In the genomic region with DNA sequence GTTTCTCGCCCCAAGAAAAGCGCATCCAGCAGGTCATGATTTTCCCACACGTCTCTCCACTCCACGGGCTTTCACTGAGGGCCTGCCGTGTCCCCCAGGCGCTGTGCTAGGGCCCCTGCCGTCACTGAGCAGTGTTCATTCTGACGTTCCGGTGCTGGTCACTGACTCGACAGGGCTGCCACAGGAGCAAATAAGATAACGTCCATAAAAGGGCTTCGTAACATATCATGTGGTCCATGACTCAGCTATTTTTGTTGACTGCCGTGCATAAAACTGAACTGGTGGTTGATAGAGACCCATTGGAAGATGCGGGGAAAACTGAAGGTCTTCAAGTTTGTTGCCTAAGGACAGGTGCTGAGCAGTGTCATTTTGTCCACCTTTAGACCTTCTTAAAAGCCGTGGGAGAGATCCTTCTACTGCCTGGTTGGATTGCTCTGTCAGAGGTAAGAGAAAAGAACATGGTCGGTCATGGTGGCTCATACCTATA, we compare ENCODE assay signal across 1 cellular context.
TF ChIP-seq lines count a peak whose summit lies in the region.

No MANE protein-coding gene starts in this region.

TF ChIP-seq in K562, 482 proteins besides CTCF, POLR2A, EP300 and RAD21 (continued from another document and continues in another):
- TF ChIP-seq, protein P1, sequence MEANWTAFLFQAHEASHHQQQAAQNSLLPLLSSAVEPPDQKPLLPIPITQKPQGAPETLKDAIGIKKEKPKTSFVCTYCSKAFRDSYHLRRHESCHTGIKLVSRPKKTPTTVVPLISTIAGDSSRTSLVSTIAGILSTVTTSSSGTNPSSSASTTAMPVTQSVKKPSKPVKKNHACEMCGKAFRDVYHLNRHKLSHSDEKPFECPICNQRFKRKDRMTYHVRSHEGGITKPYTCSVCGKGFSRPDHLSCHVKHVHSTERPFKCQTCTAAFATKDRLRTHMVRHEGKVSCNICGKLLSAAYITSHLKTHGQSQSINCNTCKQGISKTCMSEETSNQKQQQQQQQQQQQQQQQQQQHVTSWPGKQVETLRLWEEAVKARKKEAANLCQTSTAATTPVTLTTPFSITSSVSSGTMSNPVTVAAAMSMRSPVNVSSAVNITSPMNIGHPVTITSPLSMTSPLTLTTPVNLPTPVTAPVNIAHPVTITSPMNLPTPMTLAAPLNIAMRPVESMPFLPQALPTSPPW (CRISPR knock-in tag; IDR thresholded peaks at IDR 0.05): peak; percentile 18; the same call in 1 of the 2 replicates
- peak; percentile 33; the same call in 1 of the 2 replicates for TF ChIP-seq NFIC (IDR thresholded peaks at IDR 0.05)
- TF ChIP-seq HNRNPLL (IDR thresholded peaks at IDR 0.05; ENCODE audit: low read depth, low read length, poor library complexity, severe bottlenecking): no peak
- TF ChIP-seq KAT7 (CRISPR knock-in tag; IDR thresholded peaks at IDR 0.05; ENCODE audit: borderline replicate concordance): no peak
- TF ChIP-seq PHF8 (IDR thresholded peaks at IDR 0.05; ENCODE audit: borderline replicate concordance, low read length): peak; percentile 14; the same call in 1 of the 2 replicates
- no peak for TF ChIP-seq ELF2 (CRISPR knock-in tag; IDR thresholded peaks at IDR 0.05)
- TF ChIP-seq NCOA4 (IDR thresholded peaks at IDR 0.05; ENCODE audit: partially characterized antibody): no peak
- TF ChIP-seq GABPA (tag; conservative IDR thresholded peaks at IDR 0.05; ENCODE audit: low read depth): no peak
- TF ChIP-seq ZFP36 (IDR thresholded peaks at IDR 0.05; ENCODE audit: low read depth, low read length, partially characterized antibody): peak; percentile 56
- peak; percentile 70 for TF ChIP-seq EP400 (IDR thresholded peaks at IDR 0.05)
- peak; percentile 73 for TF ChIP-seq TCF3 (CRISPR knock-in tag; IDR thresholded peaks at IDR 0.05)
- peak; percentile 64; the same call in 1 of the 2 replicates for TF ChIP-seq GATA2 (CRISPR knock-in tag; IDR thresholded peaks at IDR 0.05)
- TF ChIP-seq SIN3A (IDR thresholded peaks at IDR 0.05; ENCODE audit: borderline replicate concordance in 2 of 2, control insufficient read depth in 1 of 2, low read depth in 2 of 2, low read length in 2 of 2): no peak
- TF ChIP-seq, protein P2, sequence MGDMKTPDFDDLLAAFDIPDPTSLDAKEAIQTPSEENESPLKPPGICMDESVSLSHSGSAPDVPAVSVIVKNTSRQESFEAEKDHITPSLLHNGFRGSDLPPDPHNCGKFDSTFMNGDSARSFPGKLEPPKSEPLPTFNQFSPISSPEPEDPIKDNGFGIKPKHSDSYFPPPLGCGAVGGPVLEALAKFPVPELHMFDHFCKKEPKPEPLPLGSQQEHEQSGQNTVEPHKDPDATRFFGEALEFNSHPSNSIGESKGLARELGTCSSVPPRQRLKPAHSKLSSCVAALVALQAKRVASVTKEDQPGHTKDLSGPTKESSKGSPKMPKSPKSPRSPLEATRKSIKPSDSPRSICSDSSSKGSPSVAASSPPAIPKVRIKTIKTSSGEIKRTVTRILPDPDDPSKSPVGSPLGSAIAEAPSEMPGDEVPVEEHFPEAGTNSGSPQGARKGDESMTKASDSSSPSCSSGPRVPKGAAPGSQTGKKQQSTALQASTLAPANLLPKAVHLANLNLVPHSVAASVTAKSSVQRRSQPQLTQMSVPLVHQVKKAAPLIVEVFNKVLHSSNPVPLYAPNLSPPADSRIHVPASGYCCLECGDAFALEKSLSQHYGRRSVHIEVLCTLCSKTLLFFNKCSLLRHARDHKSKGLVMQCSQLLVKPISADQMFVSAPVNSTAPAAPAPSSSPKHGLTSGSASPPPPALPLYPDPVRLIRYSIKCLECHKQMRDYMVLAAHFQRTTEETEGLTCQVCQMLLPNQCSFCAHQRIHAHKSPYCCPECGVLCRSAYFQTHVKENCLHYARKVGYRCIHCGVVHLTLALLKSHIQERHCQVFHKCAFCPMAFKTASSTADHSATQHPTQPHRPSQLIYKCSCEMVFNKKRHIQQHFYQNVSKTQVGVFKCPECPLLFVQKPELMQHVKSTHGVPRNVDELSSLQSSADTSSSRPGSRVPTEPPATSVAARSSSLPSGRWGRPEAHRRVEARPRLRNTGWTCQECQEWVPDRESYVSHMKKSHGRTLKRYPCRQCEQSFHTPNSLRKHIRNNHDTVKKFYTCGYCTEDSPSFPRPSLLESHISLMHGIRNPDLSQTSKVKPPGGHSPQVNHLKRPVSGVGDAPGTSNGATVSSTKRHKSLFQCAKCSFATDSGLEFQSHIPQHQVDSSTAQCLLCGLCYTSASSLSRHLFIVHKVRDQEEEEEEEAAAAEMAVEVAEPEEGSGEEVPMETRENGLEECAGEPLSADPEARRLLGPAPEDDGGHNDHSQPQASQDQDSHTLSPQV (IDR thresholded peaks at IDR 0.05): peak; percentile 96
- no peak for TF ChIP-seq NCOA6 (IDR thresholded peaks at IDR 0.05)
- TF ChIP-seq, protein P3, sequence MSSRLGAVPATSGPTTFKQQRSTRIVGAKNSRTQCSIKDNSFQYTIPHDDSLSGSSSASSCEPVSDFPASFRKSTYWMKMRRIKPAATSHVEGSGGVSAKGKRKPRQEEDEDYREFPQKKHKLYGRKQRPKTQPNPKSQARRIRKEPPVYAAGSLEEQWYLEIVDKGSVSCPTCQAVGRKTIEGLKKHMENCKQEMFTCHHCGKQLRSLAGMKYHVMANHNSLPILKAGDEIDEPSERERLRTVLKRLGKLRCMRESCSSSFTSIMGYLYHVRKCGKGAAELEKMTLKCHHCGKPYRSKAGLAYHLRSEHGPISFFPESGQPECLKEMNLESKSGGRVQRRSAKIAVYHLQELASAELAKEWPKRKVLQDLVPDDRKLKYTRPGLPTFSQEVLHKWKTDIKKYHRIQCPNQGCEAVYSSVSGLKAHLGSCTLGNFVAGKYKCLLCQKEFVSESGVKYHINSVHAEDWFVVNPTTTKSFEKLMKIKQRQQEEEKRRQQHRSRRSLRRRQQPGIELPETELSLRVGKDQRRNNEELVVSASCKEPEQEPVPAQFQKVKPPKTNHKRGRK (tag; IDR thresholded peaks at IDR 0.05): no peak
- peak; percentile 99 for TF ChIP-seq BACH1 (tag; IDR thresholded peaks at IDR 0.05)
- TF ChIP-seq NCOA2 (IDR thresholded peaks at IDR 0.05; ENCODE audit: partially characterized antibody in 2 of 2): no peak
- TF ChIP-seq CCAR2 (IDR thresholded peaks at IDR 0.05; ENCODE audit: low read depth, low read length): no peak
- no peak for TF ChIP-seq HLTF (IDR thresholded peaks at IDR 0.05)
- peak; percentile 50; the same call in 1 of the 2 replicates for TF ChIP-seq ZNF707 (CRISPR knock-in tag; conservative IDR thresholded peaks at IDR 0.05)
- peak; percentile 15; the same call in 1 of the 2 replicates for TF ChIP-seq ELF4 (CRISPR knock-in tag; IDR thresholded peaks at IDR 0.05)
- no peak for TF ChIP-seq CSDE1 (IDR thresholded peaks at IDR 0.05)
- no peak for TF ChIP-seq ARHGAP35 (IDR thresholded peaks at IDR 0.05; ENCODE audit: partially characterized antibody)
- peak; percentile 88 for TF ChIP-seq ARID1B (IDR thresholded peaks at IDR 0.05)
- TF ChIP-seq, protein P4, sequence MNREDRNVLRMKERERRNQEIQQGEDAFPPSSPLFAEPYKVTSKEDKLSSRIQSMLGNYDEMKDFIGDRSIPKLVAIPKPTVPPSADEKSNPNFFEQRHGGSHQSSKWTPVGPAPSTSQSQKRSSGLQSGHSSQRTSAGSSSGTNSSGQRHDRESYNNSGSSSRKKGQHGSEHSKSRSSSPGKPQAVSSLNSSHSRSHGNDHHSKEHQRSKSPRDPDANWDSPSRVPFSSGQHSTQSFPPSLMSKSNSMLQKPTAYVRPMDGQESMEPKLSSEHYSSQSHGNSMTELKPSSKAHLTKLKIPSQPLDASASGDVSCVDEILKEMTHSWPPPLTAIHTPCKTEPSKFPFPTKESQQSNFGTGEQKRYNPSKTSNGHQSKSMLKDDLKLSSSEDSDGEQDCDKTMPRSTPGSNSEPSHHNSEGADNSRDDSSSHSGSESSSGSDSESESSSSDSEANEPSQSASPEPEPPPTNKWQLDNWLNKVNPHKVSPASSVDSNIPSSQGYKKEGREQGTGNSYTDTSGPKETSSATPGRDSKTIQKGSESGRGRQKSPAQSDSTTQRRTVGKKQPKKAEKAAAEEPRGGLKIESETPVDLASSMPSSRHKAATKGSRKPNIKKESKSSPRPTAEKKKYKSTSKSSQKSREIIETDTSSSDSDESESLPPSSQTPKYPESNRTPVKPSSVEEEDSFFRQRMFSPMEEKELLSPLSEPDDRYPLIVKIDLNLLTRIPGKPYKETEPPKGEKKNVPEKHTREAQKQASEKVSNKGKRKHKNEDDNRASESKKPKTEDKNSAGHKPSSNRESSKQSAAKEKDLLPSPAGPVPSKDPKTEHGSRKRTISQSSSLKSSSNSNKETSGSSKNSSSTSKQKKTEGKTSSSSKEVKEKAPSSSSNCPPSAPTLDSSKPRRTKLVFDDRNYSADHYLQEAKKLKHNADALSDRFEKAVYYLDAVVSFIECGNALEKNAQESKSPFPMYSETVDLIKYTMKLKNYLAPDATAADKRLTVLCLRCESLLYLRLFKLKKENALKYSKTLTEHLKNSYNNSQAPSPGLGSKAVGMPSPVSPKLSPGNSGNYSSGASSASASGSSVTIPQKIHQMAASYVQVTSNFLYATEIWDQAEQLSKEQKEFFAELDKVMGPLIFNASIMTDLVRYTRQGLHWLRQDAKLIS (CRISPR knock-in tag; IDR thresholded peaks at IDR 0.05): no peak
- TF ChIP-seq, protein P5, sequence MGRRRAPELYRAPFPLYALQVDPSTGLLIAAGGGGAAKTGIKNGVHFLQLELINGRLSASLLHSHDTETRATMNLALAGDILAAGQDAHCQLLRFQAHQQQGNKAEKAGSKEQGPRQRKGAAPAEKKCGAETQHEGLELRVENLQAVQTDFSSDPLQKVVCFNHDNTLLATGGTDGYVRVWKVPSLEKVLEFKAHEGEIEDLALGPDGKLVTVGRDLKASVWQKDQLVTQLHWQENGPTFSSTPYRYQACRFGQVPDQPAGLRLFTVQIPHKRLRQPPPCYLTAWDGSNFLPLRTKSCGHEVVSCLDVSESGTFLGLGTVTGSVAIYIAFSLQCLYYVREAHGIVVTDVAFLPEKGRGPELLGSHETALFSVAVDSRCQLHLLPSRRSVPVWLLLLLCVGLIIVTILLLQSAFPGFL (CRISPR knock-in tag; IDR thresholded peaks at IDR 0.05): no peak
- TF ChIP-seq ZNF584 (CRISPR knock-in tag; IDR thresholded peaks at IDR 0.05; ENCODE audit: low read depth): no peak
- TF ChIP-seq ERF (CRISPR knock-in tag; IDR thresholded peaks at IDR 0.05): no peak
- no peak for TF ChIP-seq HDGF (IDR thresholded peaks at IDR 0.05)
- peak; percentile 99 for TF ChIP-seq C11orf30 (IDR thresholded peaks at IDR 0.05; ENCODE audit: low read depth)
- TF ChIP-seq TEAD4 (IDR thresholded peaks at IDR 0.05; ENCODE audit: low read length): peak; percentile 14; the same call in 1 of the 2 replicates
- no peak for TF ChIP-seq TEAD4 (CRISPR knock-in tag; IDR thresholded peaks at IDR 0.05; ENCODE audit: borderline replicate concordance)
- TF ChIP-seq ZNF77 (CRISPR knock-in tag; IDR thresholded peaks at IDR 0.05): no peak
- TF ChIP-seq ZNF384 (IDR thresholded peaks at IDR 0.05; ENCODE audit: low read depth, low read length): no peak
- peak; percentile 71; the same call in 1 of the 2 replicates for TF ChIP-seq KLF6 (CRISPR knock-in tag; IDR thresholded peaks at IDR 0.05; ENCODE audit: borderline replicate concordance)
- no peak for TF ChIP-seq SIN3B (IDR thresholded peaks at IDR 0.05; ENCODE audit: low read depth)
- peak; percentile 81 to 88 for TF ChIP-seq TRIM24 (IDR thresholded peaks at IDR 0.05)
- peak; percentile 74 for TF ChIP-seq ETV1 (tag; conservative IDR thresholded peaks at IDR 0.05; ENCODE audit: low read depth)
- 0 out of 2 replicates have a peak, but pooled peaks have one; percentile 14 for TF ChIP-seq HDAC8 (tag; IDR thresholded peaks at IDR 0.05)
- TF ChIP-seq, protein P6, sequence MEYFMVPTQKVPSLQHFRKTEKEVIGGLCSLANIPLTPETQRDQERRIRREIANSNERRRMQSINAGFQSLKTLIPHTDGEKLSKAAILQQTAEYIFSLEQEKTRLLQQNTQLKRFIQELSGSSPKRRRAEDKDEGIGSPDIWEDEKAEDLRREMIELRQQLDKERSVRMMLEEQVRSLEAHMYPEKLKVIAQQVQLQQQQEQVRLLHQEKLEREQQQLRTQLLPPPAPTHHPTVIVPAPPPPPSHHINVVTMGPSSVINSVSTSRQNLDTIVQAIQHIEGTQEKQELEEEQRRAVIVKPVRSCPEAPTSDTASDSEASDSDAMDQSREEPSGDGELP (CRISPR knock-in tag; IDR thresholded peaks at IDR 0.05; ENCODE audit: borderline replicate concordance): peak; percentile 72; the same call in 1 of the 2 replicates
- no peak; the same call in 1 of the 2 replicates for TF ChIP-seq ZNF253 (CRISPR knock-in tag; conservative IDR thresholded peaks at IDR 0.05)
- no peak for TF ChIP-seq ZNF133 (CRISPR knock-in tag; IDR thresholded peaks at IDR 0.05)
- no peak for TF ChIP-seq POLR3A (IDR thresholded peaks at IDR 0.05; ENCODE audit: borderline replicate concordance, extremely low read depth, insufficient read depth, insufficient read length)
- peak; percentile 67; the same call in 1 of the 2 replicates for TF ChIP-seq SMARCC2 (IDR thresholded peaks at IDR 0.05; ENCODE audit: low read depth)
- TF ChIP-seq, protein P7, sequence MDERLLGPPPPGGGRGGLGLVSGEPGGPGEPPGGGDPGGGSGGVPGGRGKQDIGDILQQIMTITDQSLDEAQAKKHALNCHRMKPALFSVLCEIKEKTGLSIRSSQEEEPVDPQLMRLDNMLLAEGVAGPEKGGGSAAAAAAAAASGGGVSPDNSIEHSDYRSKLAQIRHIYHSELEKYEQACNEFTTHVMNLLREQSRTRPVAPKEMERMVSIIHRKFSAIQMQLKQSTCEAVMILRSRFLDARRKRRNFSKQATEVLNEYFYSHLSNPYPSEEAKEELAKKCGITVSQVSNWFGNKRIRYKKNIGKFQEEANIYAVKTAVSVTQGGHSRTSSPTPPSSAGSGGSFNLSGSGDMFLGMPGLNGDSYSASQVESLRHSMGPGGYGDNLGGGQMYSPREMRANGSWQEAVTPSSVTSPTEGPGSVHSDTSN (CRISPR knock-in tag; IDR thresholded peaks at IDR 0.05; ENCODE audit: low read depth): no peak
- TF ChIP-seq, protein P7 (tag; conservative IDR thresholded peaks at IDR 0.05; ENCODE audit: low read depth): peak; percentile 51; the same call in 1 of the 2 replicates
- peak; percentile 83 for TF ChIP-seq CREB1 (IDR thresholded peaks at IDR 0.05)
- TF ChIP-seq CREB1 (CRISPR knock-in tag; IDR thresholded peaks at IDR 0.05): peak; percentile 73; the same call in 1 of the 2 replicates
- TF ChIP-seq, protein P8, sequence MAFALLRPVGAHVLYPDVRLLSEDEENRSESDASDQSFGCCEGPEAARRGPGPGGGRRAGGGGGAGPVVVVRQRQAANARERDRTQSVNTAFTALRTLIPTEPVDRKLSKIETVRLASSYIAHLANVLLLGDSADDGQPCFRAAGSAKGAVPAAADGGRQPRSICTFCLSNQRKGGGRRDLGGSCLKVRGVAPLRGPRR (CRISPR knock-in tag; IDR thresholded peaks at IDR 0.05): peak; percentile 64; the same call in 1 of the 2 replicates
